1 cellular context compared by ENCODE assay signal in the genomic region with DNA sequence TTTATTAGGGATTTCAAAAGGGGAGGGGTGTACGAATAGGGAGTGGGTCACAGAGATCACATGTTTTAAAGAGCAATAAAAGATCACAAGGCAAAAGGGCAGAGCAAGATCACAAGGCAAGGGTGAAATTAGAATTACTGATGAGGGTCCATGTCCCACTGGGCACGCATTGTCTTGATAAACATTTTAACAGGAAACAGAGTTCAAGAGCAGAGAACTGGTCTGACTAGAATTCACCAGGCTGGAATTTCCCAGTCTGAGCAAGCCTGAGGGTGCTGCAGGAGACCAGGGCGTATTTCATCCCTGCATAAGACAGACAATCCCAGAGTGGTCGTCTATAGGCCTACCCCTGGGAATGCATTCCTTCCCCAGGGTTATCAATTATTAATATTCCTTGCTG.
TF ChIP-seq lines count a peak whose summit lies in the region.

No MANE protein-coding gene starts in this region.

TF ChIP-seq in WTC11, 78 proteins besides CTCF, POLR2A, EP300 and RAD21 (continued from another document):
- TF ChIP-seq USF2 (CRISPR knock-in tag; IDR thresholded peaks at IDR 0.05): peak; percentile 56
